8 cellular contexts compared by ENCODE assay signal in genomic region chr4:159315879-159316278, GRCh38.
A peak's percentile ranks its signal among the peaks of the same experiment; 100 is the strongest.
DNase-seq lines count a peak whose midpoint lies in the region; ATAC-seq and TF ChIP-seq lines count a peak whose summit lies in the region.
"Not testable (repeated sequence)": the region's sequence is repeated elsewhere in the genome, so short reads cannot be mapped to it uniquely, and the experiment has no call there.

No MANE protein-coding gene starts in this region.

- CTCF ChIA-PET in HEK293 (lab: Yijun Ruan, JAX); activated CD4-positive, alpha-beta T cell treated with anti-CD3 and anti-CD28 coated beads for 36 hours (lab: Charles Lee): not testable (repeated sequence)
- CTCF ChIA-PET in PC-3 (lab: Charles Lee), result interaction anchor here (0.7 kb wide), 1 partner anchor 371 kb away, joined by 4 read pairs; no protein-coding TSS in a partner anchor

- H3K4me3 Mint-ChIP-seq in activated CD4-positive, alpha-beta T cell treated with anti-CD3 and anti-CD28 coated beads for 36 hours, result not testable (repeated sequence)
- peak overlapping the region; percentile 13 for H3K4me3 Mint-ChIP-seq in endothelial cell (ENCODE audit: unreplicated experiment)

- H3K79me2 ChIP-seq in PC-3 (ENCODE audit: low read length), result not testable (repeated sequence)

- not testable (repeated sequence) for H3K27me3 ChIP-seq in PC-3 (ENCODE audit: low read length); transverse colon

- DNase-seq in Caki2 (ENCODE audit: low read depth) (peak; percentile 16), PC-3 (peak; percentile 39), endothelial cell (ENCODE audit: low spot score) (peak; percentile 63), left ventricle myocardium superior (peak; percentile 36), midbrain (lab: John Stamatoyannopoulos, UW) (peak; percentile 20), transverse colon (peak; percentile 12)
- DNase-seq in activated CD4-positive, alpha-beta T cell treated with anti-CD3 and anti-CD28 coated beads for 36 hours, result peak; percentile 13

- H3K4me3 ChIP-seq in HEK293 (ENCODE audit: low read depth, low read length); PC-3 (ENCODE audit: low read length); transverse colon: not testable (repeated sequence)

- 83 to 91% methylated on average over 1 to 12 of the region's 12 CpGs for WGBS in transverse colon (ENCODE audit: low coverage in 1 of 2), 2 donors

- intact Hi-C loops in PC-3 (cut with micrococcal nuclease), result loop anchor here (5.0 to 10.0 kb wide), 2 partner anchors 114 to 129 kb away; no protein-coding TSS in a partner anchor
- intact Hi-C loops in activated CD4-positive, alpha-beta T cell treated with anti-CD3 and anti-CD28 coated beads for 36 hours (cut with DNase I, micrococcal nuclease); left ventricle myocardium superior (cut with micrococcal nuclease); transverse colon (cut with DNase I; ENCODE audit: low total_unique reads): not testable (repeated sequence)

- H3K4me1 ChIP-seq in HEK293 (ENCODE audit: control insufficient read depth, insufficient read depth, low read length); PC-3 (ENCODE audit: insufficient read depth, low read length); transverse colon: not testable (repeated sequence)

- H3K4me2 ChIP-seq in PC-3 (ENCODE audit: low read length), result not testable (repeated sequence)

- not testable (repeated sequence) for TF ChIP-seq POLR2A in transverse colon (IDR thresholded peaks at IDR 0.05)

- in situ Hi-C loops in Caki2 (cut with HindIII; ENCODE audit: low pct_unique_long_range_greater_than_20kb, low sequenced_read_pairs); transverse colon (cut with MboI; ENCODE audit: low pct_ligation_motif_present in 1 of 4, low pct_unique_long_range_greater_than_20kb in 1 of 4, low sequenced_read_pairs in 3 of 4): not testable (repeated sequence)

- H3F3A ChIP-seq in PC-3 (ENCODE audit: low read length, unreplicated experiment), result not testable (repeated sequence)

- peaks cover 0 to 21% of the 10 kb centered on the region in 2 experiments; a peak in 1 of 3 replicates for H3K36me3 ChIP-seq in HEK293 (ENCODE audit: control insufficient read depth in 2 of 2, insufficient read depth in 1 of 2, low read length in 2 of 2)
- not testable (repeated sequence) for H3K36me3 ChIP-seq in PC-3 (ENCODE audit: low read depth, low read length)
- peaks cover 0 to 16% (median 0%) of the 10 kb centered on the region in 4 donors for H3K36me3 ChIP-seq in transverse colon

- H3K27me3 Mint-ChIP-seq in activated CD4-positive, alpha-beta T cell treated with anti-CD3 and anti-CD28 coated beads for 36 hours; endothelial cell (ENCODE audit: unreplicated experiment): not testable (repeated sequence)

- not testable (repeated sequence) for H4K20me1 ChIP-seq in PC-3 (ENCODE audit: low read length)

- H3K36me3 Mint-ChIP-seq in activated CD4-positive, alpha-beta T cell treated with anti-CD3 and anti-CD28 coated beads for 36 hours (ENCODE audit: low read depth), result peaks cover 11% of the 10 kb centered on the region
- peaks cover 27% of the 10 kb centered on the region for H3K36me3 Mint-ChIP-seq in endothelial cell (ENCODE audit: low read depth, unreplicated experiment)

- H3K4me1 Mint-ChIP-seq in activated CD4-positive, alpha-beta T cell treated with anti-CD3 and anti-CD28 coated beads for 36 hours; endothelial cell (ENCODE audit: unreplicated experiment): not testable (repeated sequence)

- not testable (repeated sequence) for H3K9ac ChIP-seq in PC-3 (ENCODE audit: low read length)

- H3K9me3 Mint-ChIP-seq in activated CD4-positive, alpha-beta T cell treated with anti-CD3 and anti-CD28 coated beads for 36 hours (ENCODE audit: low read depth); endothelial cell (ENCODE audit: unreplicated experiment): not testable (repeated sequence)

- not testable (repeated sequence) for H3K9me3 ChIP-seq in HEK293 (ENCODE audit: control insufficient read depth, insufficient read depth, low read depth, low read length); PC-3 (ENCODE audit: low read length); transverse colon

- not testable (repeated sequence) for ATAC-seq in PC-3; activated CD4-positive, alpha-beta T cell treated with anti-CD3 and anti-CD28 coated beads for 36 hours; left ventricle myocardium superior

- not testable (repeated sequence) for BruUV-seq in PC-3 (replicated peaks; lab: Mats Ljungman, UMichigan)

- TF ChIP-seq CTCF in HEK293 (tag by site-specific recombination; IDR thresholded peaks at IDR 0.05), result not testable (repeated sequence)
- peak; percentile 51 for TF ChIP-seq CTCF in PC-3 (conservative IDR thresholded peaks at IDR 0.05; ENCODE audit: low read depth, low read length)
- peak; percentile 43 for TF ChIP-seq CTCF in endothelial cell (IDR thresholded peaks at IDR 0.05; ENCODE audit: unreplicated experiment)
- peak in 2 of 5 experiments; percentile 8 to 9 for TF ChIP-seq CTCF in transverse colon (IDR thresholded peaks at IDR 0.05)

- not testable (repeated sequence) for H3K9me2 ChIP-seq in PC-3 (replicated peaks; ENCODE audit: low read length)

- not testable (repeated sequence) for H3K27ac Mint-ChIP-seq in activated CD4-positive, alpha-beta T cell treated with anti-CD3 and anti-CD28 coated beads for 36 hours
- H3K27ac Mint-ChIP-seq in endothelial cell (ENCODE audit: unreplicated experiment), result peak overlapping the region; percentile 53

- not testable (repeated sequence) for TF ChIP-seq EP300 in transverse colon (IDR thresholded peaks at IDR 0.05; ENCODE audit: low read depth)

- POLR2A ChIA-PET in HEK293 (lab: Yijun Ruan, JAX); PC-3 (lab: Charles Lee; ENCODE audit: unreplicated experiment); activated CD4-positive, alpha-beta T cell treated with anti-CD3 and anti-CD28 coated beads for 36 hours (lab: Charles Lee): not testable (repeated sequence)

- not testable (repeated sequence) for H2AFZ ChIP-seq in PC-3 (ENCODE audit: low read length)

- H3K27ac ChIP-seq in HEK293 (ENCODE audit: extremely low read depth, low read depth, low read length); PC-3 (ENCODE audit: low read length); transverse colon: not testable (repeated sequence)

TF ChIP-seq in HEK293, 187 proteins besides CTCF, POLR2A, EP300 and RAD21:
- peak; percentile 17; the same call in 1 of the 2 replicates for TF ChIP-seq ZNF654 (tag by site-specific recombination; IDR thresholded peaks at IDR 0.05; ENCODE audit: low read depth)

Comparison
In these comparisons a context has a peak if more than half of its experiments do, and no peak if none do; other contexts are left out.
1. DNase-seq: peak in every context shown above with its lines; median percentile 63 in endothelial cell; 39 in PC-3; 36 in left ventricle myocardium superior; 20 in midbrain; 16 in Caki2; 13 in activated CD4-positive, alpha-beta T cell treated with anti-CD3 and anti-CD28 coated beads for 36 hours; 12 in transverse colon.